ENCODE assay signal across 11 cellular contexts in the genomic region with DNA sequence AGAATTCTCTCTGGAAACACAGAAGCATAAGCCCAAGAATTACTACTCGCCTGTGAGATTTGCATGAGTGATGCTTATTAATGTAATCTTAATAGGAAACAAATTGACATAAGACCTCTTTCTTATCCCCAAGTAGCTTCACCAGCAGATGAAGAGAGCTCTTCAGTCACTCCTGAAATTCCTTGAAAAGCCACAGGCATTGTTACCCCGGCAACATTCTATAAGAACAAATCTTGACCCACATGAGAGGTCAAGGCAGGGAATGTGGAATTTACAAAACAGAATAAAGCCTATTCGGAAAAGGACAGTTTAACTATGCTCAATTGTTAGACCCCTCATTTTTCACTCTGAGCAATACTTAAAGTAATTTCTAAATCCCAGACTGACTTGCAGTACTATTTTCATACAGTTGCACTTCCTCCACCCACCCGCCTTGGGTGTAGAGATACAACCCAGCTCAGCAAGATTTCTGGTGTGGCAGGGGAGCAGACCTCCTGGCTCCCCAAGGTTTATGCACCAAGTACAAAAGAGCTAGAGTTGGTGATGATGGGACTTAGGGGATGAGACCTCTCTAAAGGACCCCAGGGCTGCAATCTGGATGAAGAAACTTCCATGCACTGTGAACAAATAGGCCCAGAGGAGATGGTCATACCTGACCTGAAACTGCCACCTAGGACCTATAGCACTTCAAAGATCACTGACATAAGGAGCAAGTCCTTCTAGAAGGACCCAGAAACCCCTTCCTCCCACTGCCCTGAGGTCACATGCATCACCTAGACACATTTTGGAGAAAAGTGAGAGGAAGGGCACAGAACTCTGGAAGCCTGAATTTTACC.
DNase-seq lines count a peak whose midpoint lies in the region; ATAC-seq lines count a peak whose summit lies in the region.
"Had no signal": no experiment of that assay in that cellular context is flagged by ENCODE, and none has a peak within 500 bp of the region (broad histone marks: within the 10 kb centered on the region; RNA-seq: fewer than 3 reads in every experiment).

No MANE protein-coding gene starts in this region.

- H3K27me3 ChIP-seq in ectodermal cell (ENCODE audit: control insufficient read depth, insufficient read depth, low read length, poor library complexity, severe bottlenecking): no peaks in the 10 kb centered on the region
- H3K27me3 ChIP-seq: tibial artery had no signal

- WGBS in ectodermal cell, 2 experiments: 79 to 80% methylated on average over 4 of the region's 4 CpGs

- no peak overlapping the region for H3K4me3 ChIP-seq in ectodermal cell (ENCODE audit: insufficient read depth, low read depth, low read length)
- H3K4me3 ChIP-seq: tibial artery had no signal

- no peaks in the 10 kb centered on the region for H3K36me3 ChIP-seq in ectodermal cell (ENCODE audit: control insufficient read depth, insufficient read depth, low read length)
- H3K36me3 ChIP-seq: tibial artery had no signal

- peak; percentile 97 for ATAC-seq in GM18499 (IDR thresholded peaks at IDR 0.05; ENCODE audit: insufficient read depth, unreplicated experiment)
- peak; percentile 98 for ATAC-seq in GM21526 (IDR thresholded peaks at IDR 0.05; ENCODE audit: low FRiP score, unreplicated experiment)
- peak; percentile 89 for ATAC-seq in HG03342 (IDR thresholded peaks at IDR 0.05; ENCODE audit: unreplicated experiment)

- H3K27ac ChIP-seq in ectodermal cell (ENCODE audit: insufficient read depth, low read depth, low read length, poor library complexity, severe bottlenecking): peak overlapping the region; percentile 32
- H3K27ac ChIP-seq: tibial artery had no signal

- no peaks in the 10 kb centered on the region for H3K9me3 ChIP-seq in ectodermal cell (ENCODE audit: control insufficient read depth, low read length)
- H3K9me3 ChIP-seq: tibial artery had no signal

- peaks cover 14% of the 10 kb centered on the region for H3K4me1 ChIP-seq in ectodermal cell (ENCODE audit: control insufficient read depth, insufficient read depth, low read length)
- H3K4me1 ChIP-seq: tibial artery had no signal

- DNase-seq in inferior parietal cortex (ENCODE audit: extremely low spot score) (no peak), GM03348 (ENCODE audit: low spot score) (no peak), COR-L47 (lab: John Stamatoyannopoulos, UW) (no peak), DMS 273 treated with DMSO at 0.1 percent for 48 hours (lab: John Stamatoyannopoulos, UW) (no peak)
- DNase-seq: activated naive CD4-positive, alpha-beta T cell treated with anti-CD3 and anti-CD28 coated beads for 36 hours; NCI-H1930; tibial artery had no signal
